29 cellular contexts compared by ENCODE assay signal in genomic region chr6:146889303-146889702, GRCh38.
"Had no signal": no experiment of that assay in that cellular context is flagged by ENCODE, and none has a peak within 500 bp of the region (broad histone marks: within the 10 kb centered on the region; RNA-seq: fewer than 3 reads in every experiment).

No MANE protein-coding gene starts in this region.

- H3K36me3 Mint-ChIP-seq: activated naive CD4-positive, alpha-beta T cell treated with anti-CD3 and anti-CD28 coated beads, Interleukin-2, amount 10 ng/mL, durations not matched to agents 7 days and 5 days; activated naive CD4-positive, alpha-beta T cell treated with anti-CD3 and anti-CD28 coated beads, Interleukin-2, amount 50 U/mL, for 72 hours; activated naive CD8-positive, alpha-beta T cell treated with anti-CD3 and anti-CD28 coated beads, Interleukin-2, amount 10 ng/mL, durations not matched to agents 7 days and 5 days; brain had no signal

- FAIRE-seq: bronchial epithelial cell, TTC549 had no signal

- DNase-seq: activated B cell treated with CpG ODN at 0.5 μM for 24 hours; activated CD4-positive, alpha-beta T cell treated with anti-CD3 and anti-CD28 coated beads for 48 hours; activated CD4-positive, alpha-beta T cell treated with anti-CD3 and anti-CD28 coated beads, Interleukin-2, amount 50 U/mL, for 1 hour; activated CD4-positive, alpha-beta T cell treated with anti-CD3 and anti-CD28 coated beads, Interleukin-2, amount 50 U/mL, for 48 hours; activated CD8-positive, alpha-beta memory T cell treated with anti-CD3 and anti-CD28 coated beads for 24 hours; activated CD8-positive, alpha-beta T cell treated with anti-CD3 and anti-CD28 coated beads for 36 hours; activated effector memory CD4-positive, alpha-beta T cell treated with Interleukin-2 at 50 U/mL for 16 hours; activated naive CD4-positive, alpha-beta T cell treated with anti-CD3 and anti-CD28 coated beads, Interleukin-2, amount 10 ng/mL, durations not matched to agents 7 days and 5 days; activated naive CD8-positive, alpha-beta T cell treated with anti-CD3 and anti-CD28 coated beads, Interleukin-2, amount 10 ng/mL, durations not matched to agents 7 days and 5 days; activated T-cell treated with anti-CD3 and anti-CD28 coated beads, Interleukin-2, amount 50 U/mL, for 4 hours; dermis blood vessel endothelial cell; effector CD4-positive, alpha-beta T cell; effector memory CD8-positive, alpha-beta T cell; erythroblast; foreskin keratinocyte; gastrocnemius medialis; glutamatergic neuron; T-helper 2 cell; WERI-Rb-1 had no signal

- H3K4me1 ChIP-seq: ascending aorta, foreskin keratinocyte, gastrocnemius medialis had no signal

- H3K4me1 Mint-ChIP-seq: activated B cell treated with CpG ODN at 0.5 μM for 24 hours; activated naive CD4-positive, alpha-beta T cell treated with anti-CD3 and anti-CD28 coated beads, Interleukin-2, amount 10 ng/mL, durations not matched to agents 7 days and 5 days; activated T-helper 17 cell treated with anti-CD3 and anti-CD28 coated beads, Interleukin-2, amount 50 U/mL, for 72 hours; central memory CD8-positive, alpha-beta T cell had no signal

- H3K27me3 Mint-ChIP-seq: activated naive CD4-positive, alpha-beta T cell treated with anti-CD3 and anti-CD28 coated beads, Interleukin-2, amount 10 ng/mL, durations not matched to agents 7 days and 5 days had no signal

- H3K9me3 Mint-ChIP-seq: activated B cell treated with CpG ODN at 0.5 μM for 24 hours; activated CD8-positive, alpha-beta T cell treated with anti-CD3 and anti-CD28 coated beads for 36 hours; activated naive CD4-positive, alpha-beta T cell treated with anti-CD3 and anti-CD28 coated beads, Interleukin-2, amount 10 ng/mL, durations not matched to agents 7 days and 5 days; activated naive CD4-positive, alpha-beta T cell treated with anti-CD3 and anti-CD28 coated beads, Interleukin-2, amount 50 U/mL, for 72 hours; activated naive CD8-positive, alpha-beta T cell treated with anti-CD3 and anti-CD28 coated beads, Interleukin-2, amount 10 ng/mL, durations not matched to agents 7 days and 5 days; activated T-cell treated with anti-CD3 and anti-CD28 coated beads, Interleukin-2, amount 50 U/mL, for 4 hours; activated T-helper 17 cell treated with anti-CD3 and anti-CD28 coated beads, Interleukin-2, amount 50 U/mL, for 72 hours; brain; central memory CD8-positive, alpha-beta T cell; effector memory CD8-positive, alpha-beta T cell had no signal

- H3K27ac ChIP-seq: ascending aorta, coronary artery, esophagus muscularis mucosa, foreskin keratinocyte, gastrocnemius medialis, WERI-Rb-1 had no signal

- ATAC-seq: activated CD4-positive, CD25-positive, alpha-beta regulatory T cell treated with anti-CD3 and anti-CD28 coated beads, Interleukin-2, amount 50 U/mL, for 24 hours; activated CD8-positive, alpha-beta T cell treated with anti-CD3 and anti-CD28 coated beads for 36 hours; activated naive CD4-positive, alpha-beta T cell treated with anti-CD3 and anti-CD28 coated beads, Interleukin-2, amount 50 U/mL, for 72 hours; activated T-cell treated with anti-CD3 and anti-CD28 coated beads, Interleukin-2, amount 50 U/mL, for 4 hours; activated T-helper 17 cell treated with anti-CD3 and anti-CD28 coated beads, Interleukin-2, amount 50 U/mL, for 72 hours; effector memory CD8-positive, alpha-beta T cell; foreskin keratinocyte; gastrocnemius medialis had no signal

- H3K27me3 ChIP-seq: ascending aorta, esophagus muscularis mucosa, foreskin keratinocyte, gastrocnemius medialis had no signal

- H3K4me3 Mint-ChIP-seq: activated B cell treated with CpG ODN at 0.5 μM for 24 hours; activated CD8-positive, alpha-beta T cell treated with anti-CD3 and anti-CD28 coated beads for 36 hours; activated naive CD4-positive, alpha-beta T cell treated with anti-CD3 and anti-CD28 coated beads, Interleukin-2, amount 10 ng/mL, durations not matched to agents 7 days and 5 days; activated naive CD8-positive, alpha-beta T cell treated with anti-CD3 and anti-CD28 coated beads, Interleukin-2, amount 10 ng/mL, durations not matched to agents 7 days and 5 days; activated T-cell treated with anti-CD3 and anti-CD28 coated beads, Interleukin-2, amount 50 U/mL, for 4 hours; activated T-helper 17 cell treated with anti-CD3 and anti-CD28 coated beads, Interleukin-2, amount 50 U/mL, for 72 hours; brain; central memory CD8-positive, alpha-beta T cell; effector memory CD8-positive, alpha-beta T cell had no signal

- H3K36me3 ChIP-seq: ascending aorta, esophagus muscularis mucosa, gastrocnemius medialis, WERI-Rb-1 had no signal

- H3K9me3 ChIP-seq: ascending aorta, esophagus muscularis mucosa, gastrocnemius medialis had no signal

- H3K27ac Mint-ChIP-seq: activated B cell treated with CpG ODN at 0.5 μM for 24 hours; activated CD8-positive, alpha-beta T cell treated with anti-CD3 and anti-CD28 coated beads for 36 hours; activated naive CD4-positive, alpha-beta T cell treated with anti-CD3 and anti-CD28 coated beads, Interleukin-2, amount 10 ng/mL, durations not matched to agents 7 days and 5 days; activated naive CD4-positive, alpha-beta T cell treated with anti-CD3 and anti-CD28 coated beads, Interleukin-2, amount 50 U/mL, for 72 hours; activated naive CD8-positive, alpha-beta T cell treated with anti-CD3 and anti-CD28 coated beads, Interleukin-2, amount 10 ng/mL, durations not matched to agents 7 days and 5 days; activated T-helper 17 cell treated with anti-CD3 and anti-CD28 coated beads, Interleukin-2, amount 50 U/mL, for 72 hours; brain; effector memory CD8-positive, alpha-beta T cell had no signal

- H3K4me3 ChIP-seq: ascending aorta, coronary artery, esophagus muscularis mucosa, gastrocnemius medialis had no signal
